1 cellular context compared by ENCODE assay signal in genomic region chr4:56086073-56086521, GRCh38.
TF ChIP-seq lines count a peak whose summit lies in the region.

No MANE protein-coding gene starts in this region.

TF ChIP-seq in HEK293, 187 proteins besides CTCF, POLR2A, EP300 and RAD21 (continued from another document and continues in another):
- TF ChIP-seq HOXC10 (CRISPR knock-in tag; IDR thresholded peaks at IDR 0.05) (no peak), ZNF157 (tag by site-specific recombination; IDR thresholded peaks at IDR 0.05) (no peak), ZNF138 (tag by site-specific recombination; IDR thresholded peaks at IDR 0.05; ENCODE audit: borderline replicate concordance) (no peak), ZNF585B (tag by site-specific recombination; IDR thresholded peaks at IDR 0.05) (no peak), ZNF473 (tag by site-specific recombination; IDR thresholded peaks at IDR 0.05) (no peak), KLF1 (tag by site-specific recombination; IDR thresholded peaks at IDR 0.05) (no peak), WT1 (tag by site-specific recombination; IDR thresholded peaks at IDR 0.05) (peak; percentile 99), ZNF16 (tag by site-specific recombination; IDR thresholded peaks at IDR 0.05; ENCODE audit: low read depth) (no peak), PBX3 (CRISPR knock-in tag; IDR thresholded peaks at IDR 0.05) (no peak), ZBTB44 (tag by site-specific recombination; IDR thresholded peaks at IDR 0.05) (peak; percentile 68; the same call in 1 of the 2 replicates), SP2 (tag by site-specific recombination; IDR thresholded peaks at IDR 0.05) (no peak), ZNF513 (tag by site-specific recombination; IDR thresholded peaks at IDR 0.05) (no peak), ZNF830 (tag by site-specific recombination; IDR thresholded peaks at IDR 0.05; ENCODE audit: low read depth) (no peak), ZBTB10 (tag by site-specific recombination; IDR thresholded peaks at IDR 0.05) (no peak), ZBTB1 (tag by site-specific recombination; IDR thresholded peaks at IDR 0.05) (no peak), PRDM4 (tag by site-specific recombination; IDR thresholded peaks at IDR 0.05) (no peak; the same call in 1 of the 2 replicates), ZNF174 (tag by site-specific recombination; IDR thresholded peaks at IDR 0.05) (no peak), GLIS2 (tag by site-specific recombination; IDR thresholded peaks at IDR 0.05) (0 out of 2 replicates have a peak, but pooled peaks have one; percentile 21), IKZF3 (tag by site-specific recombination; IDR thresholded peaks at IDR 0.05) (peak; percentile 40; the same call in 1 of the 2 replicates), MYNN (tag by site-specific recombination; IDR thresholded peaks at IDR 0.05; ENCODE audit: borderline replicate concordance) (no peak), SETDB1 (IDR thresholded peaks at IDR 0.05; ENCODE audit: insufficient read length, low read length) (peak; percentile 19), ZNF426 (tag by site-specific recombination; IDR thresholded peaks at IDR 0.05) (no peak), ZNF837 (tag by site-specific recombination; IDR thresholded peaks at IDR 0.05) (no peak), ZNF596 (tag by site-specific recombination; IDR thresholded peaks at IDR 0.05) (no peak), ZNF660 (tag by site-specific recombination; IDR thresholded peaks at IDR 0.05) (peak; percentile 95), ZNF768 (tag by site-specific recombination; IDR thresholded peaks at IDR 0.05) (no peak), ZNF777 (tag by site-specific recombination; IDR thresholded peaks at IDR 0.05; ENCODE audit: borderline replicate concordance) (no peak), PRDM10 (tag by site-specific recombination; IDR thresholded peaks at IDR 0.05) (peak; percentile 51; the same call in 1 of the 2 replicates), ZNF239 (tag by site-specific recombination; IDR thresholded peaks at IDR 0.05) (no peak), ZNF19 (tag by site-specific recombination; IDR thresholded peaks at IDR 0.05; ENCODE audit: low read depth) (no peak), ZNF785 (tag by site-specific recombination; IDR thresholded peaks at IDR 0.05) (no peak), ZNF707 (tag by site-specific recombination; IDR thresholded peaks at IDR 0.05) (no peak), ZNF292 (tag by site-specific recombination; IDR thresholded peaks at IDR 0.05; ENCODE audit: borderline replicate concordance, low read depth) (no peak), ZNF274 (IDR thresholded peaks at IDR 0.05; ENCODE audit: low read length) (no peak), ZNF274 (tag by site-specific recombination; IDR thresholded peaks at IDR 0.05; ENCODE audit: borderline replicate concordance) (no peak), ZNF214 (tag by site-specific recombination; IDR thresholded peaks at IDR 0.05; ENCODE audit: borderline replicate concordance) (no peak), ZNF529 (tag by site-specific recombination; IDR thresholded peaks at IDR 0.05; ENCODE audit: insufficient replicate concordance) (no peak), ZNF701 (tag by site-specific recombination; IDR thresholded peaks at IDR 0.05) (no peak), ZNF133 (tag by site-specific recombination; IDR thresholded peaks at IDR 0.05) (no peak), ZNF202 (tag by site-specific recombination; IDR thresholded peaks at IDR 0.05; ENCODE audit: borderline replicate concordance) (no peak), ZNF175 (tag by site-specific recombination; IDR thresholded peaks at IDR 0.05) (no peak), ZNF302 (tag by site-specific recombination; IDR thresholded peaks at IDR 0.05; ENCODE audit: low read depth) (no peak), ZNF747 (tag by site-specific recombination; IDR thresholded peaks at IDR 0.05) (no peak)
- TF ChIP-seq, protein P1, sequence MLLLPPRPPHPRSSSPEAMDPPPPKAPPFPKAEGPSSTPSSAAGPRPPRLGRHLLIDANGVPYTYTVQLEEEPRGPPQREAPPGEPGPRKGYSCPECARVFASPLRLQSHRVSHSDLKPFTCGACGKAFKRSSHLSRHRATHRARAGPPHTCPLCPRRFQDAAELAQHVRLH (tag by site-specific recombination; IDR thresholded peaks at IDR 0.05): no peak
- TF ChIP-seq, protein P2, sequence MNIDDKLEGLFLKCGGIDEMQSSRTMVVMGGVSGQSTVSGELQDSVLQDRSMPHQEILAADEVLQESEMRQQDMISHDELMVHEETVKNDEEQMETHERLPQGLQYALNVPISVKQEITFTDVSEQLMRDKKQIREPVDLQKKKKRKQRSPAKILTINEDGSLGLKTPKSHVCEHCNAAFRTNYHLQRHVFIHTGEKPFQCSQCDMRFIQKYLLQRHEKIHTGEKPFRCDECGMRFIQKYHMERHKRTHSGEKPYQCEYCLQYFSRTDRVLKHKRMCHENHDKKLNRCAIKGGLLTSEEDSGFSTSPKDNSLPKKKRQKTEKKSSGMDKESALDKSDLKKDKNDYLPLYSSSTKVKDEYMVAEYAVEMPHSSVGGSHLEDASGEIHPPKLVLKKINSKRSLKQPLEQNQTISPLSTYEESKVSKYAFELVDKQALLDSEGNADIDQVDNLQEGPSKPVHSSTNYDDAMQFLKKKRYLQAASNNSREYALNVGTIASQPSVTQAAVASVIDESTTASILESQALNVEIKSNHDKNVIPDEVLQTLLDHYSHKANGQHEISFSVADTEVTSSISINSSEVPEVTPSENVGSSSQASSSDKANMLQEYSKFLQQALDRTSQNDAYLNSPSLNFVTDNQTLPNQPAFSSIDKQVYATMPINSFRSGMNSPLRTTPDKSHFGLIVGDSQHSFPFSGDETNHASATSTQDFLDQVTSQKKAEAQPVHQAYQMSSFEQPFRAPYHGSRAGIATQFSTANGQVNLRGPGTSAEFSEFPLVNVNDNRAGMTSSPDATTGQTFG (tag by site-specific recombination; IDR thresholded peaks at IDR 0.05; ENCODE audit: borderline replicate concordance): no peak
- TF ChIP-seq, protein P3, sequence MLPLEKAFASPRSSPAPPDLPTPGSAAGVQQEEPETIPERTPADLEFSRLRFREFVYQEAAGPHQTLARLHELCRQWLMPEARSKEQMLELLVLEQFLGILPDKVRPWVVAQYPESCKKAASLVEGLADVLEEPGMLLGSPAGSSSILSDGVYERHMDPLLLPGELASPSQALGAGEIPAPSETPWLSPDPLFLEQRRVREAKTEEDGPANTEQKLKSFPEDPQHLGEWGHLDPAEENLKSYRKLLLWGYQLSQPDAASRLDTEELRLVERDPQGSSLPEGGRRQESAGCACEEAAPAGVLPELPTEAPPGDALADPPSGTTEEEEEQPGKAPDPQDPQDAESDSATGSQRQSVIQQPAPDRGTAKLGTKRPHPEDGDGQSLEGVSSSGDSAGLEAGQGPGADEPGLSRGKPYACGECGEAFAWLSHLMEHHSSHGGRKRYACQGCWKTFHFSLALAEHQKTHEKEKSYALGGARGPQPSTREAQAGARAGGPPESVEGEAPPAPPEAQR (tag by site-specific recombination; IDR thresholded peaks at IDR 0.05): no peak
- TF ChIP-seq, protein P4, sequence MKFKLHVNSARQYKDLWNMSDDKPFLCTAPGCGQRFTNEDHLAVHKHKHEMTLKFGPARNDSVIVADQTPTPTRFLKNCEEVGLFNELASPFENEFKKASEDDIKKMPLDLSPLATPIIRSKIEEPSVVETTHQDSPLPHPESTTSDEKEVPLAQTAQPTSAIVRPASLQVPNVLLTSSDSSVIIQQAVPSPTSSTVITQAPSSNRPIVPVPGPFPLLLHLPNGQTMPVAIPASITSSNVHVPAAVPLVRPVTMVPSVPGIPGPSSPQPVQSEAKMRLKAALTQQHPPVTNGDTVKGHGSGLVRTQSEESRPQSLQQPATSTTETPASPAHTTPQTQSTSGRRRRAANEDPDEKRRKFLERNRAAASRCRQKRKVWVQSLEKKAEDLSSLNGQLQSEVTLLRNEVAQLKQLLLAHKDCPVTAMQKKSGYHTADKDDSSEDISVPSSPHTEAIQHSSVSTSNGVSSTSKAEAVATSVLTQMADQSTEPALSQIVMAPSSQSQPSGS (tag by site-specific recombination; IDR thresholded peaks at IDR 0.05; ENCODE audit: low read depth): no peak
